Comparison of ENCODE assay signal across 9 cellular contexts in the genomic region with DNA sequence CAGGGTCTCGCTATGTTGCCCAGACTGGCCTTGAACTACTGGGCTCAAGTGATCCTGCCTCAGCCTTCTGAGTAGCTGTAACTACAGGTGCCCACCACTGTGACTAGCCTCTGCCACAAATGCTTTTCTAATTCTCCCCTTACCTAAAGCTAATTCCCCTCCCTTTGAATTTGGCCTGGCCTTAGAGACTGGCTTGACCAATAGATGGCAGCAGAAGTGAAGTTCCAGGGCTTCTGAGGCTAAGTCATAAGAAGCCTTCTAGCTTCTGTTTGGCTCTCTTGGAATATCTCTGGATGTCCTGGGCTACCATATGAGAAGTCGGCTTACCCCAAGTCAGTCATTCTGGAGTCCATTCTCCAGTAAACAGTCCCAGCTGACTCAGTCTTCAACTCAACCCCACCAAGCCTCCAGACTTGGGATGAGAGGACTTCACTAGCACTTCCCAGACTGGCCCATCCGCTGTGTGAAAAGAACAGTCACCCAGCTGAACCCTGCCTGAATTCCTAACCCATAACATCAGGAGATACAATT.
A peak's percentile ranks its signal among the peaks of the same experiment; 100 is the strongest.
DNase-seq lines count a peak whose midpoint lies in the region; ATAC-seq and TF ChIP-seq lines count a peak whose summit lies in the region.
"Had no signal": no experiment of that assay in that cellular context is flagged by ENCODE, and none has a peak within 500 bp of the region (broad histone marks: within the 10 kb centered on the region; RNA-seq: fewer than 3 reads in every experiment).

No MANE protein-coding gene starts in this region.

- DNase-seq in DMS 273 treated with DMSO at 0.1 percent for 48 hours (lab: John Stamatoyannopoulos, UW) (peak; percentile 45), NCI-H2107 (lab: John Stamatoyannopoulos, UW) (peak; percentile 2), amniotic stem cell (lab: John Stamatoyannopoulos, UW) (peak; percentile 39), iris pigment epithelial cell (ENCODE audit: low read depth) (peak; percentile 69), aorta (no peak), suprapubic skin (ENCODE audit: low spot score in 2 of 2) (no peak)

- TF ChIP-seq CTCF in suprapubic skin (IDR thresholded peaks at IDR 0.05) = peak in 1 of 2 donors; percentile 24

- H3K36me3 ChIP-seq in aorta (ENCODE audit: control insufficient read depth in 1 of 2, insufficient read depth in 2 of 2, low read length in 1 of 2) = no peaks in the 10 kb centered on the region
- H3K36me3 ChIP-seq in suprapubic skin = no peaks in the 10 kb centered on the region

- TF ChIP-seq EP300 in suprapubic skin (IDR thresholded peaks at IDR 0.05) = no peak

- intact Hi-C loops in aorta (cut with DNase I) = loop anchor here in 1 of 2 donors (10.0 kb wide), 1 partner anchor 234 kb away; no protein-coding TSS in a partner anchor

- H3K4me3 ChIP-seq in aorta (ENCODE audit: low read length in 2 of 2) (no peak overlapping the region), suprapubic skin (no peak overlapping the region)

- H3K9me3 ChIP-seq in aorta (ENCODE audit: control insufficient read depth, low read length) (no peaks in the 10 kb centered on the region), suprapubic skin (no peaks in the 10 kb centered on the region)

- ATAC-seq in GM21786 (IDR thresholded peaks at IDR 0.05; ENCODE audit: unreplicated experiment) = peak; percentile 77
- ATAC-seq in aorta (ENCODE audit: low FRiP score) = peak; percentile 63
- ATAC-seq in GM19035 (IDR thresholded peaks at IDR 0.05; ENCODE audit: unreplicated experiment) = no peak
- ATAC-seq: naive thymus-derived CD4-positive, alpha-beta T cell had no signal

- 70 to 85% methylated on average over 3 of the region's 3 CpGs for WGBS in aorta, 2 donors
- 74% methylated on average over 3 of the region's 3 CpGs for WGBS in suprapubic skin

- no peak for TF ChIP-seq POLR2A in suprapubic skin (IDR thresholded peaks at IDR 0.05)

- H3K27me3 ChIP-seq in aorta (ENCODE audit: control insufficient read depth in 1 of 2, insufficient read depth in 2 of 2, low read length in 1 of 2) = no peaks in the 10 kb centered on the region
- H3K27me3 ChIP-seq in suprapubic skin = no peaks in the 10 kb centered on the region

- H3K4me1 ChIP-seq in aorta (ENCODE audit: control insufficient read depth in 1 of 2, insufficient read depth in 2 of 2, low read length in 2 of 2) = no peaks in the 10 kb centered on the region
- no peaks in the 10 kb centered on the region for H3K4me1 ChIP-seq in suprapubic skin

- H3K27ac ChIP-seq in aorta (ENCODE audit: low read depth in 1 of 2, low read length in 2 of 2) (no peak overlapping the region), suprapubic skin (no peak overlapping the region)

Comparison
In these comparisons a context has a peak if more than half of its experiments do, and no peak if none do; other contexts are left out.
1. DNase-seq: peak in DMS 273 treated with DMSO at 0.1 percent for 48 hours (single experiment), NCI-H2107 (single experiment), amniotic stem cell (single experiment) and iris pigment epithelial cell (single experiment); none in aorta (0 of 2) and suprapubic skin (0 of 2).